ENCODE assay signal across 11 cellular contexts in the genomic region with DNA sequence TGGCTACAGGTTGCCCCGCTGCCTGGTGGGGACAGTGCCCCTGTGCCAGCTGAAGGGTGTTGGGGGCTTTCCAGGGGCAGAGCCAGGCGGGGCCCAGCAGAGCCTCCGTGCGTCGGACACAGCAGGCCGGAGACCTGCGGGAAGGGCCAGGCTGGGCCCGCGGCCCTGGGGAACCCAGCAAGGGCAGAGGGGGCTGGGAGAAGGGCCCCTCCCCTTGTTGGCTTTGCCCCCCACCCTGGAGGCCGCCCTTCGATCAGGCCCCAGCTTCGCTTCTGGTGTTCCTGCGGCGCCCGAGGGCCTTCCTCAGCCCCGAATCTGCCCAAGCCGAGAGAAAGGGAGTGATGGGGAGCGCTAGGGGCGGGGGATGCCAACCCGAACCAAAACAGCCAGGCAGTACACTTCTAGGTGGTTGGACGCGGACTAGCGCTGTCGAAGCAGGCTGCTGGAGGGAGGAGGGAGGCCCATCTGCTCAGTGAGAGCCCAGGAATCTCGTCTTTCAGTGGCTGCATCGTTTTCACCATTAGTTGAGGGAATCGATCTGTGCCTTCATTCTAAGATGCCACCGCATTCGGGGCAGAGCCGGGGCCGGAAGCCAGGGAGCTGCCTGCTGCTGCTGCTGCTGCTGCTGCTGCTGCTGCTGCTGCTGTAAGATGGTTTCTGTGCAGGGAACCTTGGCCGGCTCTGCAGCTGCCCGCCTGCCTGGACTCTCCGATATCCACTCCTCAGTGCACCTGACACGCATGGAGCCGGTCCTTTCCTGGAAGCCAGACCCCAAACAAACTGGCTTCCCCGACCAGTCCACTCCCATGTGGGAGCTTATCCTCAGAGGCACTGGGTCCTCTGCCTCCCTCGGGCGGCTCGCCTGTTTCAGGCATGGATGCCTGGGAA. TPM values are rescaled to one million over a fixed set of nuclear protein-coding genes. Genes with fewer than 3 reads are reported as not detected.
DNase-seq lines count a peak whose midpoint lies in the region; ATAC-seq and TF ChIP-seq lines count a peak whose summit lies in the region.
"Had no signal": no experiment of that assay in that cellular context is flagged by ENCODE, and none has a peak within 500 bp of the region (broad histone marks: within the 10 kb centered on the region; RNA-seq: fewer than 3 reads in every experiment).

No MANE protein-coding gene starts in this region.

- H3K27ac ChIP-seq in endodermal cell (ENCODE audit: low read depth, low read length) (no peak overlapping the region), smooth muscle cell (ENCODE audit: low read depth) (no peak overlapping the region)
- H3K27ac ChIP-seq: KMS-11 had no signal

- H3K27ac Mint-ChIP-seq in endodermal cell, result no peak overlapping the region

- peaks cover 6% of the 10 kb centered on the region for H3K9me3 Mint-ChIP-seq in activated T-cell treated with anti-CD3 and anti-CD28 coated beads, Interleukin-2, amount 50 U/mL, for 4 hours
- no peaks in the 10 kb centered on the region for H3K9me3 Mint-ChIP-seq in endodermal cell

- H3K4me1 ChIP-seq in endodermal cell (ENCODE audit: control insufficient read depth, insufficient read depth, low read length) (no peaks in the 10 kb centered on the region), smooth muscle cell (ENCODE audit: low read depth) (peaks cover 23% of the 10 kb centered on the region)

- peak overlapping the region; percentile 69 for H3K4me3 Mint-ChIP-seq in activated T-cell treated with anti-CD3 and anti-CD28 coated beads, Interleukin-2, amount 50 U/mL, for 4 hours
- H3K4me3 Mint-ChIP-seq in endodermal cell, result peak overlapping the region; percentile 91

- peaks cover 80% of the 10 kb centered on the region for H3K27me3 Mint-ChIP-seq in activated T-cell treated with anti-CD3 and anti-CD28 coated beads, Interleukin-2, amount 50 U/mL, for 4 hours (ENCODE audit: low read depth)
- peaks cover 17% of the 10 kb centered on the region for H3K27me3 Mint-ChIP-seq in endodermal cell (ENCODE audit: insufficient read depth)

- TF ChIP-seq CTCF in endodermal cell (conservative IDR thresholded peaks at IDR 0.05) (no peak), smooth muscle cell (IDR thresholded peaks at IDR 0.05; ENCODE audit: borderline replicate concordance, insufficient read depth, poor library complexity, severe bottlenecking) (no peak), GM10266 (IDR thresholded peaks at IDR 0.05; ENCODE audit: control insufficient read depth, insufficient read depth, low read depth, missing control alignments) (no peak)

- H3K36me3 ChIP-seq in endodermal cell (ENCODE audit: control insufficient read depth, insufficient read depth, low read length) (no peaks in the 10 kb centered on the region), smooth muscle cell (ENCODE audit: low read depth) (no peaks in the 10 kb centered on the region)

- H3K79me2 ChIP-seq in smooth muscle cell (ENCODE audit: low read depth), result no peaks in the 10 kb centered on the region

- 16 to 23% methylated on average over 27 to 40 of the region's 40 CpGs for WGBS in endodermal cell (ENCODE audit: insufficient coverage in 1 of 2, insufficient read length in 1 of 2), 2 experiments
- 23% methylated on average over 34 of the region's 40 CpGs for WGBS in smooth muscle cell (ENCODE audit: low lambda C conversion rate)

- DNase-seq in activated T-cell treated with anti-CD3 and anti-CD28 coated beads, Interleukin-2, amount 50 U/mL, for 4 hours, result no peak
- DNase-seq in activated T-cell treated with anti-CD3 and anti-CD28 coated beads for 4 hours (no peak), NCI-H524 (lab: John Stamatoyannopoulos, UW) (peak; percentile 63 to 84), endodermal cell (peak; percentile 72), smooth muscle cell (lab: John Stamatoyannopoulos, UW; ENCODE audit: unreplicated experiment) (no peak), GM10266 (ENCODE audit: extremely low spot score) (no peak), posterior vena cava (ENCODE audit: low spot score) (no peak), HuH-7 (ENCODE audit: low spot score) (no peak)
- DNase-seq: AML-193 had no signal

- no peaks in the 10 kb centered on the region for H3K36me3 Mint-ChIP-seq in activated T-cell treated with anti-CD3 and anti-CD28 coated beads, Interleukin-2, amount 50 U/mL, for 4 hours (ENCODE audit: insufficient read depth)
- H3K36me3 Mint-ChIP-seq in endodermal cell (ENCODE audit: low read depth), result peaks cover 6% of the 10 kb centered on the region

- no peak for ATAC-seq in activated T-cell treated with anti-CD3 and anti-CD28 coated beads, Interleukin-2, amount 50 U/mL, for 4 hours

- H3K9me3 ChIP-seq in endodermal cell (ENCODE audit: control insufficient read depth, low read length) (no peaks in the 10 kb centered on the region), smooth muscle cell (replicated peaks; ENCODE audit: low read depth) (no peaks in the 10 kb centered on the region)

- H3K4me3 ChIP-seq in endodermal cell (ENCODE audit: low read length), result peak overlapping the region; percentile 87
- H3K4me3 ChIP-seq in smooth muscle cell, result peak overlapping the region; percentile 54

- H3K4me2 ChIP-seq in smooth muscle cell, result peak overlapping the region; percentile 86
- H3K4me2 ChIP-seq: KMS-11 had no signal

- H3F3A ChIP-seq in smooth muscle cell (ENCODE audit: low read depth), result no peaks in the 10 kb centered on the region

- peaks cover 55% of the 10 kb centered on the region for H4K20me1 ChIP-seq in smooth muscle cell (ENCODE audit: low read depth)

- intact Hi-C loops in posterior vena cava (cut with DNase I), result no loop called here

- H3K4me1 Mint-ChIP-seq in activated T-cell treated with anti-CD3 and anti-CD28 coated beads, Interleukin-2, amount 50 U/mL, for 4 hours (ENCODE audit: low read depth), result peaks cover 15% of the 10 kb centered on the region
- H3K4me1 Mint-ChIP-seq in endodermal cell, result peaks cover 13% of the 10 kb centered on the region

- H3K9ac ChIP-seq in endodermal cell (ENCODE audit: extremely low read depth, low read length, poor library complexity, severe bottlenecking) (peak overlapping the region; percentile 1), smooth muscle cell (ENCODE audit: low read depth) (no peak overlapping the region)
- H3K9ac ChIP-seq: KMS-11 had no signal

- H2AFZ ChIP-seq in smooth muscle cell (ENCODE audit: low read depth), result no peak overlapping the region

- H3K27me3 ChIP-seq in endodermal cell (ENCODE audit: control insufficient read depth, insufficient read depth, low read length, poor library complexity, severe bottlenecking), result peaks cover 22% of the 10 kb centered on the region
- H3K27me3 ChIP-seq in smooth muscle cell (ENCODE audit: low read depth), result peaks cover 28% of the 10 kb centered on the region

RNA-seq across cellular contexts. Expression of gene JPH3, which starts 1.6 kb away (rescaled TPM):
- not detected for total RNA-seq in activated T-cell treated with anti-CD3 and anti-CD28 coated beads, Interleukin-2, amount 50 U/mL, for 4 hours
- total RNA-seq in endodermal cell (10 to 100 TPM; 37.0 to 39.1 TPM), smooth muscle cell (2.4 and 4.9 TPM in 2 replicates), posterior vena cava (1 to 10 TPM; 1.4 to 1.8 TPM)
- polyA plus RNA-seq in endodermal cell (2013, experiment 1 of 2), result 6.0 TPM
- polyA plus RNA-seq in endodermal cell (2013, experiment 2 of 2), result 5.3 TPM
- polyA plus RNA-seq in smooth muscle cell, result 2.1 and 4.3 TPM in 2 replicates
- total RNA-seq: fibroblast of lung had no signal

Comparison
In these comparisons a context has a peak if more than half of its experiments do, and no peak if none do; other contexts are left out.
1. DNase-seq: peak in NCI-H524 (2 of 2) and endodermal cell (single experiment); none in activated T-cell treated with anti-CD3 and anti-CD28 coated beads, Interleukin-2, amount 50 U/mL, for 4 hours (single experiment), activated T-cell treated with anti-CD3 and anti-CD28 coated beads for 4 hours (single experiment), smooth muscle cell (single experiment), GM10266 (single experiment), posterior vena cava (single experiment) and HuH-7 (single experiment).